Comparison of ENCODE assay signal across 8 cellular contexts in the genomic region with DNA sequence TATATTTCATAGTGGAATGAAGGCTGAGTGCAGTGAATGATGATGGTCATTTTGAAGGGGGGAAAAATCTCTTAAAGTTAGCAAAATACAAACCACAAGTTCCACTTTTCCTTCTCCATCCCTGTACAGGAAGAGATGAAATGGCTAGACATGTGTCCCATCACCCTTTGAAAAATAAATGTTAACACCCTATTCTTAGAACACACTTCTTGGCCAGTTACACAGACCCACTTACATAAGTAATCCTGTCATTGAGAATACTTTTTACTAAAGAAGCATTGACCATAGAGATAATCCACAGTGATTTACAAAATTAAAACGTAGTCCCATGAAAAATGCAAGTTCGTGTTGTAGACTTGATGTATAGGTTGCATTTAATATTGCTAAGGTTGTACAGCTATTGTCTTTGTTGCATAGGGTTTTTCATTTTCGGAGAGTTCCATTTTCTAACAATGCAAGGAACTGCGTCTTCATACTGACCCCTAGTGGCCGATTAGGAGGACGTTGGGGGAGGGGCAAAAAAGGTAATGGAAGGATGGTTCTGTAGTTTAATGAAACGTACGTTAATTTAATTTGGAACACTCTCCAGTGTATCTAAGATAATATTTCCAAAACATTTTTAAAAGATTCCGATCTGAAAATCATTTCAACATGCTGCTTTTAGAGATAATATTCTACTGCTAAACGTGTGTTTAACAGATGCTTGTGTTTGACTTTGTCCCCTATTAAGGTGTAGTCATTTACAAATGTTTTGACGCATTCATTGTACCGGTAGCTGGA.
A peak's percentile ranks its signal among the peaks of the same experiment; 100 is the strongest.
DNase-seq lines count a peak whose midpoint lies in the region; ATAC-seq and FAIRE-seq lines count a peak whose summit lies in the region.

No MANE protein-coding gene starts in this region.

- no peaks in the 10 kb centered on the region for H3K36me3 ChIP-seq in mesenchymal stem cell (ENCODE audit: control insufficient read depth in 1 of 2, insufficient read depth in 2 of 2, low read depth in 1 of 2, low read length in 2 of 2)

- peaks cover 2% of the 10 kb centered on the region for H3K27me3 Mint-ChIP-seq in activated CD4-positive, alpha-beta memory T cell treated with anti-CD3 and anti-CD28 coated beads for 36 hours

- ATAC-seq in HG03039 (IDR thresholded peaks at IDR 0.05; ENCODE audit: unreplicated experiment) = peak; percentile 50
- no peak for ATAC-seq in GM19324 (IDR thresholded peaks at IDR 0.05; ENCODE audit: low FRiP score, unreplicated experiment)

- H2BK12ac ChIP-seq in mesenchymal stem cell (ENCODE audit: low read length in 2 of 2) = no peak overlapping the region

- H3K4me2 ChIP-seq in mesenchymal stem cell (ENCODE audit: low read length, poor library complexity, severe bottlenecking) = no peak overlapping the region

- DNase-seq in NCI-H748 (lab: John Stamatoyannopoulos, UW; ENCODE audit: unreplicated experiment) = peak; percentile 67
- peak; percentile 74 for DNase-seq in activated CD4-positive, alpha-beta memory T cell treated with anti-CD3 and anti-CD28 coated beads for 36 hours
- DNase-seq in effector CD4-positive, alpha-beta T cell = peak; percentile 64
- DNase-seq in mesenchymal stem cell = peak; percentile 65
- peak; percentile 12 for DNase-seq in stimulated activated CD8-positive, alpha-beta memory T cell treated with anti-CD3 and anti-CD28 coated beads, Interleukin-15, amount 100 ng/mL, for 24 hours (ENCODE audit: low read depth)

- POLR2A ChIA-PET in activated CD4-positive, alpha-beta memory T cell treated with anti-CD3 and anti-CD28 coated beads for 36 hours (lab: Charles Lee) = no interaction called here

- no peak overlapping the region for H2AFZ ChIP-seq in mesenchymal stem cell (ENCODE audit: low read depth, low read length)

- H4K8ac ChIP-seq in mesenchymal stem cell (ENCODE audit: low read length) = no peak overlapping the region

- H3K4me1 ChIP-seq in mesenchymal stem cell (ENCODE audit: control insufficient read depth, insufficient read depth, low read depth, low read length) = no peaks in the 10 kb centered on the region

- no peaks in the 10 kb centered on the region for H3K79me1 ChIP-seq in mesenchymal stem cell (replicated peaks; ENCODE audit: low read length, poor library complexity, severe bottlenecking)

- no peak overlapping the region for H2BK5ac ChIP-seq in mesenchymal stem cell (ENCODE audit: low read depth, low read length, poor library complexity, severe bottlenecking)

- no peak overlapping the region for H3K4ac ChIP-seq in mesenchymal stem cell (ENCODE audit: low read depth in 1 of 2, low read length in 2 of 2)

- no peak overlapping the region for H3K27ac ChIP-seq in mesenchymal stem cell (ENCODE audit: low read length, poor library complexity, severe bottlenecking)

- H3K9me3 ChIP-seq in mesenchymal stem cell (ENCODE audit: control insufficient read depth, low read length) = no peaks in the 10 kb centered on the region

- no peaks in the 10 kb centered on the region for H3K36me3 Mint-ChIP-seq in activated CD4-positive, alpha-beta memory T cell treated with anti-CD3 and anti-CD28 coated beads for 36 hours

- peaks cover 18% of the 10 kb centered on the region for H3K4me1 Mint-ChIP-seq in activated CD4-positive, alpha-beta memory T cell treated with anti-CD3 and anti-CD28 coated beads for 36 hours (ENCODE audit: low read depth)

- no peak overlapping the region for H2BK120ac ChIP-seq in mesenchymal stem cell (ENCODE audit: low read depth, low read length)

- WGBS in mesenchymal stem cell = 1% methylated on average over 6 of the region's 12 CpGs

- H3K23ac ChIP-seq in mesenchymal stem cell (ENCODE audit: low read length in 2 of 2) = no peak overlapping the region

- H2AK5ac ChIP-seq in mesenchymal stem cell (ENCODE audit: low read length, severe bottlenecking) = no peak overlapping the region

- no peak overlapping the region for H3K4me3 ChIP-seq in mesenchymal stem cell (ENCODE audit: insufficient read depth in 1 of 2, low read depth in 1 of 2, low read length in 2 of 2)

- FAIRE-seq in G401.6 (lab: Jason Lieb, UNC) = peak; percentile 96

- CTCF ChIA-PET in activated CD4-positive, alpha-beta memory T cell treated with anti-CD3 and anti-CD28 coated beads for 36 hours (lab: Charles Lee) = interaction anchor here (0.6 to 5.8 kb wide), 33 partner anchors 8 to 1493 kb away, joined by 3 to 58 read pairs (median 3); no protein-coding TSS in a partner anchor

- no peak overlapping the region for H3K9ac ChIP-seq in mesenchymal stem cell (ENCODE audit: low read length)

- no peak overlapping the region for H2BK15ac ChIP-seq in mesenchymal stem cell (ENCODE audit: low read depth, poor library complexity, severe bottlenecking)

- H4K91ac ChIP-seq in mesenchymal stem cell (ENCODE audit: low read length) = no peak overlapping the region

- intact Hi-C loops in activated CD4-positive, alpha-beta memory T cell treated with anti-CD3 and anti-CD28 coated beads for 36 hours (cut with micrococcal nuclease) = loop anchor here (1.0 to 5.0 kb wide), 9 partner anchors 80 to 1492 kb away; a partner anchor contains a TSS

- H3K27me3 ChIP-seq in mesenchymal stem cell (ENCODE audit: control insufficient read depth in 1 of 2, insufficient read depth in 1 of 2, low read length in 2 of 2) = peaks cover 6 to 22% of the 10 kb centered on the region in 2 experiments

- H3K18ac ChIP-seq in mesenchymal stem cell (ENCODE audit: low read depth in 1 of 2, low read length in 2 of 2) = no peak overlapping the region

- no peaks in the 10 kb centered on the region for H3K9me3 Mint-ChIP-seq in activated CD4-positive, alpha-beta memory T cell treated with anti-CD3 and anti-CD28 coated beads for 36 hours

- no peak overlapping the region for H3K14ac ChIP-seq in mesenchymal stem cell (ENCODE audit: low read length in 2 of 2)

- no peak overlapping the region for H3K4me3 Mint-ChIP-seq in activated CD4-positive, alpha-beta memory T cell treated with anti-CD3 and anti-CD28 coated beads for 36 hours

- no peak overlapping the region for H3K27ac Mint-ChIP-seq in activated CD4-positive, alpha-beta memory T cell treated with anti-CD3 and anti-CD28 coated beads for 36 hours

Comparison
In these comparisons a context has a peak if more than half of its experiments do, and no peak if none do; other contexts are left out.
1. DNase-seq: peak in every context shown above with its lines; median percentile 74 in activated CD4-positive, alpha-beta memory T cell treated with anti-CD3 and anti-CD28 coated beads for 36 hours; 67 in NCI-H748; 65 in mesenchymal stem cell; 64 in effector CD4-positive, alpha-beta T cell; 12 in stimulated activated CD8-positive, alpha-beta memory T cell treated with anti-CD3 and anti-CD28 coated beads, Interleukin-15, amount 100 ng/mL, for 24 hours.